Comparison of ENCODE assay signal across 20 cellular contexts in the genomic region with DNA sequence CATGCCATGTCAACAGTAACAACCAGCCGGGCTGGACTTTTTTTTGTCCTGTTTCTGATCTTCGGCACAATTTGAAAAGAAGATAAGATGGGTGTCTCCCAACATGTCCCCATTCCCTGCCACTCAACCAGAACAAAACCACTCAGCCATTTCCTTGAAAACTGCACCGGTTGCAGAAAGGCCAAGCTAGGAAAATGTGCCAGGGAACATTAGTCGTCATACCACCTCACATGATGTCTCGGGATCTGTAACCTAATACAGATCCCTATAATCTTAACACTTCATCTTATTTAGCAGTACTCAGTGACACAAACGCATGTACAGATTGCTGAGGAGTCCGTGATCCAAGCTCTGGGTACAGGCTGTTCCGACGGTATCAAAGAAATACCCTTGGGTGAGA. TPM values are rescaled to one million over a fixed set of nuclear protein-coding genes. Genes with fewer than 3 reads are reported as not detected.
DNase-seq lines count a peak whose midpoint lies in the region; TF ChIP-seq lines count a peak whose summit lies in the region.
"Had no signal": no experiment of that assay in that cellular context is flagged by ENCODE, and none has a peak within 500 bp of the region (broad histone marks: within the 10 kb centered on the region; RNA-seq: fewer than 3 reads in every experiment).

No MANE protein-coding gene starts in this region.

- POLR2A ChIA-PET in MCF 10A (lab: Yijun Ruan, JAX) (interaction anchor here (1.1 kb wide), 1 partner anchor 77 kb away, joined by 3 read pairs; no protein-coding TSS in a partner anchor), HEK293T (lab: Yijun Ruan, JAX) (no interaction called here)

- intact Hi-C loops in MCF 10A (cut with micrococcal nuclease), result no loop called here
- intact Hi-C loops in breast epithelium (cut with DNase I; ENCODE audit: low total_unique reads), result no loop called here
- intact Hi-C loops in thyroid gland (cut with DNase I), result no loop called here

- H3K27me3 ChIP-seq in breast epithelium (no peaks in the 10 kb centered on the region), thyroid gland (no peaks in the 10 kb centered on the region), brain microvascular endothelial cell (replicated peaks) (no peaks in the 10 kb centered on the region)
- H3K27me3 ChIP-seq: pancreas had no signal

- in situ Hi-C loops in brain microvascular endothelial cell (cut with HindIII; ENCODE audit: low pct_ligation_motif_present, low sequenced_read_pairs), result no loop called here

- H3K36me3 ChIP-seq in breast epithelium (no peaks in the 10 kb centered on the region), thyroid gland (no peaks in the 10 kb centered on the region), brain microvascular endothelial cell (replicated peaks) (no peaks in the 10 kb centered on the region)
- H3K36me3 ChIP-seq: pancreas had no signal

- CTCF ChIA-PET in MCF 10A (lab: Yijun Ruan, JAX), result interaction anchor here (0.6 to 1.9 kb wide), 5 partner anchors 21 to 780 kb away, joined by 3 to 6 read pairs (median 4); no protein-coding TSS in a partner anchor
- CTCF ChIA-PET in HEK293T (lab: Yijun Ruan, JAX), result no interaction called here

- H3K9me3 Mint-ChIP-seq in MCF 10A (ENCODE audit: unreplicated experiment), result no peaks in the 10 kb centered on the region
- H3K9me3 Mint-ChIP-seq: activated naive CD8-positive, alpha-beta T cell treated with anti-CD3 and anti-CD28 coated beads for 36 hours had no signal

- H3K9me3 ChIP-seq in breast epithelium, result peaks cover 0 to 3% of the 10 kb centered on the region in 2 donors
- no peaks in the 10 kb centered on the region for H3K9me3 ChIP-seq in thyroid gland
- H3K9me3 ChIP-seq: pancreas had no signal

- BruUV-seq in MCF 10A (replicated peaks; lab: Mats Ljungman, UMichigan), result no TSS peak

- H3K4me3 ChIP-seq in breast epithelium, result no peak overlapping the region
- no peak overlapping the region for H3K4me3 ChIP-seq in thyroid gland (replicated peaks in 1 of 3)
- H3K4me3 ChIP-seq in brain microvascular endothelial cell (ENCODE audit: low read depth, low read length), result no peak overlapping the region
- H3K4me3 ChIP-seq: pancreas, smooth muscle cell had no signal

- TF ChIP-seq CTCF in MCF 10A (IDR thresholded peaks at IDR 0.05; ENCODE audit: unreplicated experiment) (no peak), breast epithelium (IDR thresholded peaks at IDR 0.05) (no peak), thyroid gland (IDR thresholded peaks at IDR 0.05) (no peak), brain microvascular endothelial cell (IDR thresholded peaks at IDR 0.05; ENCODE audit: low read depth, low read length, missing control alignments) (no peak)

- DNase-seq in MCF 10A (ENCODE audit: unreplicated experiment) (no peak), breast epithelium (ENCODE audit: low spot score in 2 of 2) (no peak), caudate nucleus (lab: John Stamatoyannopoulos, UW) (no peak), kidney tubule cell (ENCODE audit: low spot score) (peak; percentile 65), thyroid gland (peak; percentile 17 to 43), GM19240 (ENCODE audit: insufficient read length, low spot score) (no peak), brain microvascular endothelial cell (no peak), HEK293T (ENCODE audit: extremely low spot score) (no peak)
- DNase-seq: ACHN; activated naive CD8-positive, alpha-beta T cell treated with anti-CD3 and anti-CD28 coated beads for 36 hours; C1 segment of cervical spinal cord; dermis blood vessel endothelial cell; DMS 273 treated with DMSO at 0.1 percent for 48 hours; erythroblast; mammary epithelial cell; naive B cell; pancreas; RPMI8226; T1000 had no signal

- no peaks in the 10 kb centered on the region for H3K4me1 ChIP-seq in breast epithelium
- peaks cover 9 to 13% of the 10 kb centered on the region in 2 donors for H3K4me1 ChIP-seq in thyroid gland
- H3K4me1 ChIP-seq: pancreas had no signal

- no peak overlapping the region for H3K4me3 Mint-ChIP-seq in MCF 10A (ENCODE audit: unreplicated experiment)
- H3K4me3 Mint-ChIP-seq: activated naive CD8-positive, alpha-beta T cell treated with anti-CD3 and anti-CD28 coated beads for 36 hours had no signal

- H3K36me3 Mint-ChIP-seq in MCF 10A (ENCODE audit: insufficient read depth, unreplicated experiment), result peaks cover 5% of the 10 kb centered on the region
- H3K36me3 Mint-ChIP-seq: activated naive CD8-positive, alpha-beta T cell treated with anti-CD3 and anti-CD28 coated beads for 36 hours; naive B cell had no signal

- H3K4me1 Mint-ChIP-seq in MCF 10A (ENCODE audit: insufficient read depth, unreplicated experiment), result no peaks in the 10 kb centered on the region
- H3K4me1 Mint-ChIP-seq: activated naive CD8-positive, alpha-beta T cell treated with anti-CD3 and anti-CD28 coated beads for 36 hours; naive B cell had no signal

- peak overlapping the region; percentile 65 for H3K27ac Mint-ChIP-seq in MCF 10A (ENCODE audit: low read depth, unreplicated experiment)
- H3K27ac Mint-ChIP-seq: activated naive CD8-positive, alpha-beta T cell treated with anti-CD3 and anti-CD28 coated beads for 36 hours had no signal

- no peak for TF ChIP-seq POLR2A in breast epithelium (IDR thresholded peaks at IDR 0.05)
- TF ChIP-seq POLR2A in thyroid gland (IDR thresholded peaks at IDR 0.05), result no peak

- 50% methylated on average over 9 of the region's 9 CpGs for WGBS in thyroid gland, 2 donors

- H3K27me3 Mint-ChIP-seq in MCF 10A (ENCODE audit: insufficient read depth, unreplicated experiment), result no peaks in the 10 kb centered on the region
- H3K27me3 Mint-ChIP-seq: activated naive CD8-positive, alpha-beta T cell treated with anti-CD3 and anti-CD28 coated beads for 36 hours; naive B cell had no signal

- H3K27ac ChIP-seq in breast epithelium (no peak overlapping the region), caudate nucleus (ENCODE audit: low read depth, low read length) (peak overlapping the region; percentile 26), thyroid gland (peak overlapping the region in 2 of 3 donors; percentile 30 to 70), brain microvascular endothelial cell (no peak overlapping the region)
- H3K27ac ChIP-seq: pancreas had no signal

TF ChIP-seq in HEK293T, 16 proteins besides CTCF, POLR2A, EP300 and RAD21:
- TF ChIP-seq CTBP1 (IDR thresholded peaks at IDR 0.05; ENCODE audit: borderline replicate concordance), result no peak
- TF ChIP-seq LEF1 (IDR thresholded peaks at IDR 0.05; ENCODE audit: borderline replicate concordance), result no peak
- TF ChIP-seq NFRKB (IDR thresholded peaks at IDR 0.05), result no peak
- TF ChIP-seq FOXM1 (IDR thresholded peaks at IDR 0.05; ENCODE audit: borderline replicate concordance), result no peak
- TF ChIP-seq FOXK2 (IDR thresholded peaks at IDR 0.05), result no peak
- no peak for TF ChIP-seq ARNT (IDR thresholded peaks at IDR 0.05)
- no peak for TF ChIP-seq SP1 (IDR thresholded peaks at IDR 0.05)
- TF ChIP-seq HDGF (IDR thresholded peaks at IDR 0.05; ENCODE audit: borderline replicate concordance), result no peak
- no peak for TF ChIP-seq FOXA1 (IDR thresholded peaks at IDR 0.05)
- no peak for TF ChIP-seq ELF4 (IDR thresholded peaks at IDR 0.05)
- TF ChIP-seq BHLHE40 (IDR thresholded peaks at IDR 0.05; ENCODE audit: borderline replicate concordance), result no peak
- TF ChIP-seq TARDBP (IDR thresholded peaks at IDR 0.05), result no peak
- TF ChIP-seq SUZ12 (IDR thresholded peaks at IDR 0.05), result no peak
- TF ChIP-seq ZNF384 (IDR thresholded peaks at IDR 0.05), result no peak
- no peak for TF ChIP-seq L3MBTL2 (conservative IDR thresholded peaks at IDR 0.05)
- no peak for TF ChIP-seq PKNOX1 (IDR thresholded peaks at IDR 0.05)

RNA-seq across cellular contexts. Expression of gene ALDH8A1, which starts 46.5 kb away (rescaled TPM):
- total RNA-seq in MCF 10A (2022) (1.1 and 2.0 TPM in 2 replicates), breast epithelium (1 to 10 TPM in 1 of 3 donors, under 1 TPM in 2; 0.66 to 1.5 (median 0.80) TPM), thyroid gland (under 1 TPM in 3 of 4 donors, not detected in 1; 0.13 to 0.54 (median 0.33) TPM)

Comparison
In these comparisons a context has a peak if more than half of its experiments do, and no peak if none do; other contexts are left out.
1. DNase-seq: peak in kidney tubule cell (single experiment) and thyroid gland (2 of 2); none in MCF 10A (single experiment), breast epithelium (0 of 2), caudate nucleus (0 of 61), GM19240 (single experiment), brain microvascular endothelial cell (single experiment) and HEK293T (single experiment).
2. H3K27ac ChIP-seq: peak in caudate nucleus (single experiment) and thyroid gland (2 of 3); none in breast epithelium (0 of 2) and brain microvascular endothelial cell (single experiment).